Comparison of ENCODE assay signal across 10 cellular contexts in the genomic region with DNA sequence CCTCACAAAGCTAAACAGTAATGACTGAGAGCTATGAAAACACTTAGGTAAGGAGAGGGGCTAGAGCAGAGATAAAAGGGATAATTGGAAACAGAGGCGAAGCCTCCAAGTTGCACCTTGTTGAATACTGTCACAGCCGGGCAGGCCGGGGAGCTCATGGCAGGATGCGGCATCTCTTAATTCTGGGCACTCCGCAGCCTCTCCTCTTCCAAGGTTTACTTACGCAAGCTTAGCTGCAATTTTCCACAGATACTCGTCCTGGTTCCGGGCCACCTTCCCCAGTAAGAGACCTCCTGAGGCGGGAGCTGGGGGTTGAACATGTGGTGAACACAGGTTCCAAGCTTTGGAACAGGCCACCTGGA.
DNase-seq lines count a peak whose midpoint lies in the region; ATAC-seq and TF ChIP-seq lines count a peak whose summit lies in the region.
"Had no signal": no experiment of that assay in that cellular context is flagged by ENCODE, and none has a peak within 500 bp of the region (broad histone marks: within the 10 kb centered on the region; RNA-seq: fewer than 3 reads in every experiment).

No MANE protein-coding gene starts in this region.

- ATAC-seq in WTC11 (0 out of 2 replicates have a peak, but pooled peaks have one; percentile 1), GM19035 (IDR thresholded peaks at IDR 0.05; ENCODE audit: unreplicated experiment) (no peak)
- ATAC-seq: K562 had no signal

- CTCF ChIA-PET in WTC11 (lab: Charles Lee) = interaction anchor here (1.0 to 6.6 kb wide), 7 partner anchors 10 to 379 kb away, joined by 3 to 66 read pairs (median 4); partner anchors contain the start of gene ADAMTS6

- peaks cover 3 to 27% (median 6%) of the 10 kb centered on the region in 6 donors for H3K4me1 ChIP-seq in spleen

- DNase-seq in DMS53 (lab: John Stamatoyannopoulos, UW) = peak; percentile 45
- no peak for DNase-seq in DMS53 treated with DMSO at 0.1 percent for 48 hours (lab: John Stamatoyannopoulos, UW; ENCODE audit: unreplicated experiment)
- no peak for DNase-seq in WTC11 (ENCODE audit: low spot score)
- no peak for DNase-seq in glutamatergic neuron
- no peak for DNase-seq in spleen
- no peak for DNase-seq in NCI-H2029 (lab: John Stamatoyannopoulos, UW)
- DNase-seq in central memory CD4-positive, alpha-beta T cell = no peak

- H3K27me3 Mint-ChIP-seq in WTC11 (ENCODE audit: low read depth) (peaks cover 7% of the 10 kb centered on the region), glutamatergic neuron (ENCODE audit: unreplicated experiment) (no peaks in the 10 kb centered on the region)

- intact Hi-C loops in spleen (cut with DNase I; ENCODE audit: low total_unique reads) = loop anchor here (10.0 kb wide), 1 partner anchor 381 kb away; the partner anchor contains the start of gene ADAMTS6

- POLR2A ChIA-PET in WTC11 (lab: Charles Lee) = interaction anchor here (0.7 to 2.0 kb wide), 6 partner anchors 9 to 619 kb away, joined by 3 to 13 read pairs (median 4); partner anchors contain the start of gene ADAMTS6

- peaks cover 33% of the 10 kb centered on the region for H3K4me1 Mint-ChIP-seq in WTC11
- peaks cover 10% of the 10 kb centered on the region for H3K4me1 Mint-ChIP-seq in glutamatergic neuron (ENCODE audit: low read depth, unreplicated experiment)

- no peaks in the 10 kb centered on the region for H3K36me3 ChIP-seq in spleen

- no peaks in the 10 kb centered on the region; the same call in 1 of the 2 replicates for H3K9me3 Mint-ChIP-seq in WTC11
- peaks cover 2% of the 10 kb centered on the region for H3K9me3 Mint-ChIP-seq in glutamatergic neuron (ENCODE audit: unreplicated experiment)

- H3K27ac ChIP-seq in spleen = peak overlapping the region in 7 of 8 donors; percentile 85 to 92 (median 88)
- H3K27ac ChIP-seq: 22Rv1 had no signal

- H3K36me3 Mint-ChIP-seq in WTC11 (no peaks in the 10 kb centered on the region), glutamatergic neuron (ENCODE audit: unreplicated experiment) (no peaks in the 10 kb centered on the region)

- H3K9me3 ChIP-seq in spleen = no peaks in the 10 kb centered on the region

- peak overlapping the region; percentile 50 for H3K4me3 Mint-ChIP-seq in WTC11
- H3K4me3 Mint-ChIP-seq in glutamatergic neuron (ENCODE audit: unreplicated experiment) = peak overlapping the region; percentile 26

- no peaks in the 10 kb centered on the region for H3K27me3 ChIP-seq in spleen (replicated peaks in 1 of 7)

- TF ChIP-seq CTCF in WTC11 (IDR thresholded peaks at IDR 0.05) (no peak), glutamatergic neuron (IDR thresholded peaks at IDR 0.05; ENCODE audit: partially characterized antibody, unreplicated experiment) (no peak), spleen (IDR thresholded peaks at IDR 0.05 in 8 of 11, conservative IDR thresholded peaks at IDR 0.05 in 3 of 11) (no peak)

- H3K4me3 ChIP-seq in spleen = peak overlapping the region in 6 of 8 donors; percentile 49 to 75 (median 54)
- H3K4me3 ChIP-seq: K562 had no signal

- WGBS in spleen, 5 donors = 88 to 96% (median 94%) methylated on average over 9 of the region's 9 CpGs

- H3K27ac Mint-ChIP-seq in WTC11 = peak overlapping the region; percentile 39
- no peak overlapping the region for H3K27ac Mint-ChIP-seq in glutamatergic neuron (ENCODE audit: unreplicated experiment)

- no peak for TF ChIP-seq POLR2A in spleen (IDR thresholded peaks at IDR 0.05)

TF ChIP-seq in WTC11, 78 proteins besides CTCF, POLR2A, EP300 and RAD21 (continues in another document):
- TF ChIP-seq, protein P1, sequence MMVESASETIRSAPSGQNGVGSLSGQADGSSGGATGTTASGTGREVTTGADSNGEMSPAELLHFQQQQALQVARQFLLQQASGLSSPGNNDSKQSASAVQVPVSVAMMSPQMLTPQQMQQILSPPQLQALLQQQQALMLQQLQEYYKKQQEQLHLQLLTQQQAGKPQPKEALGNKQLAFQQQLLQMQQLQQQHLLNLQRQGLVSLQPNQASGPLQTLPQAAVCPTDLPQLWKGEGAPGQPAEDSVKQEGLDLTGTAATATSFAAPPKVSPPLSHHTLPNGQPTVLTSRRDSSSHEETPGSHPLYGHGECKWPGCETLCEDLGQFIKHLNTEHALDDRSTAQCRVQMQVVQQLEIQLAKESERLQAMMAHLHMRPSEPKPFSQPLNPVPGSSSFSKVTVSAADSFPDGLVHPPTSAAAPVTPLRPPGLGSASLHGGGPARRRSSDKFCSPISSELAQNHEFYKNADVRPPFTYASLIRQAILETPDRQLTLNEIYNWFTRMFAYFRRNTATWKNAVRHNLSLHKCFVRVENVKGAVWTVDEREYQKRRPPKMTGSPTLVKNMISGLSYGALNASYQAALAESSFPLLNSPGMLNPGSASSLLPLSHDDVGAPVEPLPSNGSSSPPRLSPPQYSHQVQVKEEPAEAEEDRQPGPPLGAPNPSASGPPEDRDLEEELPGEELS (CRISPR knock-in tag; IDR thresholded peaks at IDR 0.05) = no peak
- no peak for TF ChIP-seq ZBTB21 (CRISPR knock-in tag; IDR thresholded peaks at IDR 0.05; ENCODE audit: borderline replicate concordance)
- no peak for TF ChIP-seq HMGA2 (CRISPR knock-in tag; IDR thresholded peaks at IDR 0.05)
- TF ChIP-seq ZNF138 (CRISPR knock-in tag; conservative IDR thresholded peaks at IDR 0.05) = no peak
- TF ChIP-seq, protein P2, sequence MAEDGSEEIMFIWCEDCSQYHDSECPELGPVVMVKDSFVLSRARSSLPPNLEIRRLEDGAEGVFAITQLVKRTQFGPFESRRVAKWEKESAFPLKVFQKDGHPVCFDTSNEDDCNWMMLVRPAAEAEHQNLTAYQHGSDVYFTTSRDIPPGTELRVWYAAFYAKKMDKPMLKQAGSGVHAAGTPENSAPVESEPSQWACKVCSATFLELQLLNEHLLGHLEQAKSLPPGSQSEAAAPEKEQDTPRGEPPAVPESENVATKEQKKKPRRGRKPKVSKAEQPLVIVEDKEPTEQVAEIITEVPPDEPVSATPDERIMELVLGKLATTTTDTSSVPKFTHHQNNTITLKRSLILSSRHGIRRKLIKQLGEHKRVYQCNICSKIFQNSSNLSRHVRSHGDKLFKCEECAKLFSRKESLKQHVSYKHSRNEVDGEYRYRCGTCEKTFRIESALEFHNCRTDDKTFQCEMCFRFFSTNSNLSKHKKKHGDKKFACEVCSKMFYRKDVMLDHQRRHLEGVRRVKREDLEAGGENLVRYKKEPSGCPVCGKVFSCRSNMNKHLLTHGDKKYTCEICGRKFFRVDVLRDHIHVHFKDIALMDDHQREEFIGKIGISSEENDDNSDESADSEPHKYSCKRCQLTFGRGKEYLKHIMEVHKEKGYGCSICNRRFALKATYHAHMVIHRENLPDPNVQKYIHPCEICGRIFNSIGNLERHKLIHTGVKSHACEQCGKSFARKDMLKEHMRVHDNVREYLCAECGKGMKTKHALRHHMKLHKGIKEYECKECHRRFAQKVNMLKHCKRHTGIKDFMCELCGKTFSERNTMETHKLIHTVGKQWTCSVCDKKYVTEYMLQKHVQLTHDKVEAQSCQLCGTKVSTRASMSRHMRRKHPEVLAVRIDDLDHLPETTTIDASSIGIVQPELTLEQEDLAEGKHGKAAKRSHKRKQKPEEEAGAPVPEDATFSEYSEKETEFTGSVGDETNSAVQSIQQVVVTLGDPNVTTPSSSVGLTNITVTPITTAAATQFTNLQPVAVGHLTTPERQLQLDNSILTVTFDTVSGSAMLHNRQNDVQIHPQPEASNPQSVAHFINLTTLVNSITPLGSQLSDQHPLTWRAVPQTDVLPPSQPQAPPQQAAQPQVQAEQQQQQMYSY (CRISPR knock-in tag; IDR thresholded peaks at IDR 0.05) = no peak
- no peak for TF ChIP-seq PREB (CRISPR knock-in tag; IDR thresholded peaks at IDR 0.05; ENCODE audit: borderline replicate concordance)
- TF ChIP-seq, protein P3, sequence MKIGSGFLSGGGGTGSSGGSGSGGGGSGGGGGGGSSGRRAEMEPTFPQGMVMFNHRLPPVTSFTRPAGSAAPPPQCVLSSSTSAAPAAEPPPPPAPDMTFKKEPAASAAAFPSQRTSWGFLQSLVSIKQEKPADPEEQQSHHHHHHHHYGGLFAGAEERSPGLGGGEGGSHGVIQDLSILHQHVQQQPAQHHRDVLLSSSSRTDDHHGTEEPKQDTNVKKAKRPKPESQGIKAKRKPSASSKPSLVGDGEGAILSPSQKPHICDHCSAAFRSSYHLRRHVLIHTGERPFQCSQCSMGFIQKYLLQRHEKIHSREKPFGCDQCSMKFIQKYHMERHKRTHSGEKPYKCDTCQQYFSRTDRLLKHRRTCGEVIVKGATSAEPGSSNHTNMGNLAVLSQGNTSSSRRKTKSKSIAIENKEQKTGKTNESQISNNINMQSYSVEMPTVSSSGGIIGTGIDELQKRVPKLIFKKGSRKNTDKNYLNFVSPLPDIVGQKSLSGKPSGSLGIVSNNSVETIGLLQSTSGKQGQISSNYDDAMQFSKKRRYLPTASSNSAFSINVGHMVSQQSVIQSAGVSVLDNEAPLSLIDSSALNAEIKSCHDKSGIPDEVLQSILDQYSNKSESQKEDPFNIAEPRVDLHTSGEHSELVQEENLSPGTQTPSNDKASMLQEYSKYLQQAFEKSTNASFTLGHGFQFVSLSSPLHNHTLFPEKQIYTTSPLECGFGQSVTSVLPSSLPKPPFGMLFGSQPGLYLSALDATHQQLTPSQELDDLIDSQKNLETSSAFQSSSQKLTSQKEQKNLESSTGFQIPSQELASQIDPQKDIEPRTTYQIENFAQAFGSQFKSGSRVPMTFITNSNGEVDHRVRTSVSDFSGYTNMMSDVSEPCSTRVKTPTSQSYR (CRISPR knock-in tag; IDR thresholded peaks at IDR 0.05) = no peak
- TF ChIP-seq ZNF396 (CRISPR knock-in tag; IDR thresholded peaks at IDR 0.05; ENCODE audit: borderline replicate concordance) = no peak
- TF ChIP-seq EMX1 (CRISPR knock-in tag; IDR thresholded peaks at IDR 0.05) = no peak
- TF ChIP-seq, protein P4, sequence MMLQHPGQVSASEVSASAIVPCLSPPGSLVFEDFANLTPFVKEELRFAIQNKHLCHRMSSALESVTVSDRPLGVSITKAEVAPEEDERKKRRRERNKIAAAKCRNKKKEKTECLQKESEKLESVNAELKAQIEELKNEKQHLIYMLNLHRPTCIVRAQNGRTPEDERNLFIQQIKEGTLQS (CRISPR knock-in tag; conservative IDR thresholded peaks at IDR 0.05) = no peak
- TF ChIP-seq SMAD4 (CRISPR knock-in tag; IDR thresholded peaks at IDR 0.05) = no peak
- TF ChIP-seq FOXP1 (CRISPR knock-in tag; IDR thresholded peaks at IDR 0.05; ENCODE audit: borderline replicate concordance) = no peak
